10 cellular contexts compared by ENCODE assay signal in the genomic region with DNA sequence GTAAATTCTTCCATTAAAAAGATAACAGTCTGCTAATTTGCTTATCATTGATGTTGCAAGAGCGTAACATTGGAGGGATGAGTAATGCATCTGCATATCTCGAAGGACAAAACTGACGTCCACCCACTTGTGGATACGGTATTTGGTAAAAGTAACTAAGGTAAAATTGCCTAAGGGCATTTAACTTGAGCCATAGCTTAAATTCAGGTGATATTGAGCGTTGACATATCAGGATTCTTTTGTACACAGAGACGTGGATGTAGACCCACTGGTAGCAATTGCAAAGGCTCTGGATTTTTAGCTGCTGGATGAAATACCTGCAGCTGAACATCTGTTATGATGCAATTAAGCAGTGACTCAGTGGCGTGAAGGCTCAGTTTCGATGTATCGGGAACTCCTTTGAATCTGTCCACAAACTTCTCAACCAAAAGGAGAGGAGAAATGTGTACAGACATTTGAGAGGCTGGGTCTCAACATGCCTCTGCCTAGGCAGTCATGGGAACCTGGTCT.
DNase-seq lines count a peak whose midpoint lies in the region; ATAC-seq and TF ChIP-seq lines count a peak whose summit lies in the region.
"Had no signal": no experiment of that assay in that cellular context is flagged by ENCODE, and none has a peak within 500 bp of the region (broad histone marks: within the 10 kb centered on the region; RNA-seq: fewer than 3 reads in every experiment).

No MANE protein-coding gene starts in this region.

- H3K27me3 ChIP-seq in heart left ventricle, result no peaks in the 10 kb centered on the region
- H3K27me3 ChIP-seq: gastrocnemius medialis had no signal

- H3K36me3 Mint-ChIP-seq in activated T-helper 2 cell treated with anti-CD3 and anti-CD28 coated beads, Interferon-gamma antibody, Interleukin-2, Interleukin-4, amounts not matched to agents 10 μg/mL and 5 μg/mL and 100 μg/mL, durations not matched to agents 14 hours and 24 hours and 36 hours (ENCODE audit: low read depth), result peaks cover 12% of the 10 kb centered on the region
- H3K36me3 Mint-ChIP-seq in type B pancreatic cell, result peaks cover 14% of the 10 kb centered on the region

- peak overlapping the region; percentile 97 for H3K27ac Mint-ChIP-seq in activated T-helper 2 cell treated with anti-CD3 and anti-CD28 coated beads, Interferon-gamma antibody, Interleukin-2, Interleukin-4, amounts not matched to agents 10 μg/mL and 5 μg/mL and 100 μg/mL, durations not matched to agents 14 hours and 24 hours and 36 hours
- no peak overlapping the region for H3K27ac Mint-ChIP-seq in type B pancreatic cell

- peak overlapping the region; percentile 72 for H3K4me3 Mint-ChIP-seq in activated T-helper 2 cell treated with anti-CD3 and anti-CD28 coated beads, Interferon-gamma antibody, Interleukin-2, Interleukin-4, amounts not matched to agents 10 μg/mL and 5 μg/mL and 100 μg/mL, durations not matched to agents 14 hours and 24 hours and 36 hours (ENCODE audit: low read depth)
- H3K4me3 Mint-ChIP-seq in type B pancreatic cell, result peak overlapping the region; percentile 38

- H3K4me3 ChIP-seq in heart left ventricle, result no peak overlapping the region
- H3K4me3 ChIP-seq: gastrocnemius medialis had no signal

- H3K4me1 Mint-ChIP-seq in activated T-helper 2 cell treated with anti-CD3 and anti-CD28 coated beads, Interferon-gamma antibody, Interleukin-2, Interleukin-4, amounts not matched to agents 10 μg/mL and 5 μg/mL and 100 μg/mL, durations not matched to agents 14 hours and 24 hours and 36 hours (ENCODE audit: low read depth), result peaks cover 91% of the 10 kb centered on the region
- H3K4me1 Mint-ChIP-seq in type B pancreatic cell (ENCODE audit: unreplicated experiment), result peaks cover 80% of the 10 kb centered on the region

- TF ChIP-seq POLR2A in heart left ventricle (IDR thresholded peaks at IDR 0.05), result no peak

- WGBS in heart left ventricle, 4 donors, result 72 to 75% (median 73%) methylated on average over 9 of the region's 9 CpGs

- no peaks in the 10 kb centered on the region for H3K27me3 Mint-ChIP-seq in activated T-helper 2 cell treated with anti-CD3 and anti-CD28 coated beads, Interferon-gamma antibody, Interleukin-2, Interleukin-4, amounts not matched to agents 10 μg/mL and 5 μg/mL and 100 μg/mL, durations not matched to agents 14 hours and 24 hours and 36 hours (ENCODE audit: low read depth)
- no peaks in the 10 kb centered on the region for H3K27me3 Mint-ChIP-seq in type B pancreatic cell

- H3K36me3 ChIP-seq in heart left ventricle, result peaks cover 0 to 7% (median 0%) of the 10 kb centered on the region in 9 donors
- H3K36me3 ChIP-seq: gastrocnemius medialis had no signal

- no peaks in the 10 kb centered on the region for H3K9me3 ChIP-seq in heart left ventricle
- H3K9me3 ChIP-seq: gastrocnemius medialis had no signal

- H3K27ac ChIP-seq in heart left ventricle, result peak overlapping the region in 8 of 12 donors; percentile 2 to 91 (median 62)

- no peak for TF ChIP-seq CTCF in heart left ventricle (IDR thresholded peaks at IDR 0.05)
- no peak for TF ChIP-seq CTCF in type B pancreatic cell (conservative IDR thresholded peaks at IDR 0.05)

- no peak for DNase-seq in heart left ventricle
- no peak for DNase-seq in Right ventricle myocardium inferior (ENCODE audit: missing footprints)
- no peak for DNase-seq in activated T-helper 2 cell treated with anti-CD3 and anti-CD28 coated beads, Interferon-gamma antibody, Interleukin-2, Interleukin-4, amounts not matched to agents 10 μg/mL and 5 μg/mL and 100 μg/mL, durations not matched to agents 14 hours and 24 hours and 36 hours (ENCODE audit: low spot score)
- peak; percentile 92 for DNase-seq in iris pigment epithelial cell (ENCODE audit: low read depth)
- DNase-seq in type B pancreatic cell (ENCODE audit: extremely low spot score, unreplicated experiment), result no peak
- no peak for DNase-seq in ecto neural progenitor cell (ENCODE audit: low spot score)
- DNase-seq in NCI-H345 treated with DMSO at 0.1 percent for 48 hours (lab: John Stamatoyannopoulos, UW; ENCODE audit: unreplicated experiment), result no peak
- DNase-seq: gastrocnemius medialis, NCI-H510A had no signal

- peaks cover 53 to 100% (median 98%) of the 10 kb centered on the region in 12 donors for H3K4me1 ChIP-seq in heart left ventricle

- intact Hi-C loops in heart left ventricle (cut with DNase I) (no loop called here), Right ventricle myocardium inferior (cut with DNase I) (no loop called here)
- intact Hi-C loops in activated T-helper 2 cell treated with anti-CD3 and anti-CD28 coated beads, Interferon-gamma antibody, Interleukin-2, Interleukin-4, amounts not matched to agents 10 μg/mL and 5 μg/mL and 100 μg/mL, durations not matched to agents 14 hours and 24 hours and 36 hours (cut with micrococcal nuclease), result loop anchor here (1.0 to 10.0 kb wide), 5 partner anchors 14 to 1039 kb away; partner anchors contain the start of gene PPP4R3B

- no peaks in the 10 kb centered on the region for H3K9me3 Mint-ChIP-seq in activated T-helper 2 cell treated with anti-CD3 and anti-CD28 coated beads, Interferon-gamma antibody, Interleukin-2, Interleukin-4, amounts not matched to agents 10 μg/mL and 5 μg/mL and 100 μg/mL, durations not matched to agents 14 hours and 24 hours and 36 hours
- no peaks in the 10 kb centered on the region for H3K9me3 Mint-ChIP-seq in type B pancreatic cell

- ATAC-seq in heart left ventricle (no peak), Right ventricle myocardium inferior (no peak), HG02623 (IDR thresholded peaks at IDR 0.05; ENCODE audit: unreplicated experiment) (no peak)
